ENCODE assay signal across 8 cellular contexts in genomic region chr18:76392384-76392783, GRCh38.
A peak's percentile ranks its signal among the peaks of the same experiment; 100 is the strongest.
DNase-seq lines count a peak whose midpoint lies in the region; ATAC-seq and TF ChIP-seq lines count a peak whose summit lies in the region.
"Not testable (repeated sequence)": the region's sequence is repeated elsewhere in the genome, so short reads cannot be mapped to it uniquely, and the experiment has no call there.

No MANE protein-coding gene starts in this region.

- H3K4me1 Mint-ChIP-seq in Caco-2 (ENCODE audit: low read depth, unreplicated experiment); activated naive CD4-positive, alpha-beta T cell treated with anti-CD3 and anti-CD28 coated beads, Interleukin-2, amount 10 ng/mL, durations not matched to agents 7 days and 5 days: not testable (repeated sequence)
- H3K4me1 Mint-ChIP-seq in glutamatergic neuron (ENCODE audit: low read depth, unreplicated experiment): peaks cover 61% of the 10 kb centered on the region
- H3K4me1 Mint-ChIP-seq in neural crest cell: peaks cover 42% of the 10 kb centered on the region
- peaks cover 60% of the 10 kb centered on the region for H3K4me1 Mint-ChIP-seq in stimulated activated naive CD8-positive, alpha-beta T cell treated with anti-CD3 and anti-CD28 coated beads, Interleukin-15, amount 100 ng/mL, for 72 hours

- CTCF ChIA-PET in Caco-2 (lab: Charles Lee): interaction anchor here (0.5 kb wide), 1 partner anchor 119 kb away, joined by 5 read pairs; no protein-coding TSS in a partner anchor
- CTCF ChIA-PET in activated naive CD4-positive, alpha-beta T cell treated with anti-CD3 and anti-CD28 coated beads, Interleukin-2, amount 10 ng/mL, durations not matched to agents 7 days and 5 days (lab: Charles Lee): not testable (repeated sequence)

- H3K36me3 Mint-ChIP-seq in Caco-2 (ENCODE audit: insufficient read depth, unreplicated experiment): peaks cover 21% of the 10 kb centered on the region
- H3K36me3 Mint-ChIP-seq in activated naive CD4-positive, alpha-beta T cell treated with anti-CD3 and anti-CD28 coated beads, Interleukin-2, amount 10 ng/mL, durations not matched to agents 7 days and 5 days; glutamatergic neuron (ENCODE audit: unreplicated experiment): not testable (repeated sequence)
- peaks cover 31% of the 10 kb centered on the region for H3K36me3 Mint-ChIP-seq in neural crest cell (ENCODE audit: low read depth)

- not testable (repeated sequence) for H3K27ac ChIP-seq in WERI-Rb-1
- H3K27ac ChIP-seq in uterus: peak overlapping the region; percentile 0 to 23

- not testable (repeated sequence) for H3K4me3 Mint-ChIP-seq in Caco-2 (ENCODE audit: unreplicated experiment); activated naive CD4-positive, alpha-beta T cell treated with anti-CD3 and anti-CD28 coated beads, Interleukin-2, amount 10 ng/mL, durations not matched to agents 7 days and 5 days; glutamatergic neuron (ENCODE audit: unreplicated experiment); stimulated activated naive CD8-positive, alpha-beta T cell treated with anti-CD3 and anti-CD28 coated beads, Interleukin-15, amount 100 ng/mL, for 72 hours
- H3K4me3 Mint-ChIP-seq in neural crest cell: peak overlapping the region; percentile 83

- H3K9me3 Mint-ChIP-seq in Caco-2 (ENCODE audit: unreplicated experiment); activated naive CD4-positive, alpha-beta T cell treated with anti-CD3 and anti-CD28 coated beads, Interleukin-2, amount 10 ng/mL, durations not matched to agents 7 days and 5 days; neural crest cell; stimulated activated naive CD8-positive, alpha-beta T cell treated with anti-CD3 and anti-CD28 coated beads, Interleukin-15, amount 100 ng/mL, for 72 hours: not testable (repeated sequence)
- H3K9me3 Mint-ChIP-seq in glutamatergic neuron (ENCODE audit: unreplicated experiment): peaks cover 35% of the 10 kb centered on the region

- not testable (repeated sequence) for H3K4me3 ChIP-seq in Caco-2 (ENCODE audit: low read depth, low read length); WERI-Rb-1 (ENCODE audit: low read depth, low read length); uterus

- intact Hi-C loops in Caco-2 (cut with micrococcal nuclease; ENCODE audit: unreplicated experiment); uterus (cut with DNase I; ENCODE audit: low total_unique reads): not testable (repeated sequence)

- H3K36me3 ChIP-seq in Caco-2 (ENCODE audit: control insufficient read depth, insufficient read depth, low read length); uterus: not testable (repeated sequence)
- H3K36me3 ChIP-seq in WERI-Rb-1: peaks cover 37% of the 10 kb centered on the region

- POLR2A ChIA-PET in Caco-2 (lab: Charles Lee): not testable (repeated sequence)

- BruUV-seq in Caco-2 (replicated peaks; lab: Mats Ljungman, UMichigan): not testable (repeated sequence)

- H3K27me3 ChIP-seq in Caco-2 (replicated peaks; ENCODE audit: control insufficient read depth, insufficient read depth, low read length); WERI-Rb-1 (ENCODE audit: insufficient read depth, low read depth, severe bottlenecking); uterus: not testable (repeated sequence)

- not testable (repeated sequence) for ATAC-seq in stimulated activated naive CD8-positive, alpha-beta T cell treated with anti-CD3 and anti-CD28 coated beads, Interleukin-15, amount 100 ng/mL, for 72 hours

- not testable (repeated sequence) for H3K9me3 ChIP-seq in Caco-2; WERI-Rb-1 (ENCODE audit: severe bottlenecking); uterus

- TF ChIP-seq POLR2A in uterus (IDR thresholded peaks at IDR 0.05): not testable (repeated sequence)

- not testable (repeated sequence) for TF ChIP-seq CTCF in Caco-2 (IDR thresholded peaks at IDR 0.05; ENCODE audit: insufficient read depth in 1 of 2, low read depth in 1 of 2, low read length in 1 of 2, severe bottlenecking in 1 of 2, unreplicated experiment in 1 of 2); WERI-Rb-1 (IDR thresholded peaks at IDR 0.05; ENCODE audit: low read depth, low read length); glutamatergic neuron (IDR thresholded peaks at IDR 0.05; ENCODE audit: partially characterized antibody, unreplicated experiment); neural crest cell (conservative IDR thresholded peaks at IDR 0.05); uterus (IDR thresholded peaks at IDR 0.05)

- H3K27ac Mint-ChIP-seq in Caco-2 (ENCODE audit: unreplicated experiment) (peak overlapping the region; percentile 40), glutamatergic neuron (ENCODE audit: unreplicated experiment) (peak overlapping the region; percentile 55)
- H3K27ac Mint-ChIP-seq in activated naive CD4-positive, alpha-beta T cell treated with anti-CD3 and anti-CD28 coated beads, Interleukin-2, amount 10 ng/mL, durations not matched to agents 7 days and 5 days; neural crest cell (ENCODE audit: unreplicated experiment): not testable (repeated sequence)
- H3K27ac Mint-ChIP-seq in stimulated activated naive CD8-positive, alpha-beta T cell treated with anti-CD3 and anti-CD28 coated beads, Interleukin-15, amount 100 ng/mL, for 72 hours: peak overlapping the region; percentile 34 to 87

- not testable (repeated sequence) for H3K4me1 ChIP-seq in Caco-2, uterus

- H3K27me3 Mint-ChIP-seq in Caco-2 (ENCODE audit: insufficient read depth, unreplicated experiment); neural crest cell (ENCODE audit: low read depth); stimulated activated naive CD8-positive, alpha-beta T cell treated with anti-CD3 and anti-CD28 coated beads, Interleukin-15, amount 100 ng/mL, for 72 hours: not testable (repeated sequence)
- peaks cover 33% of the 10 kb centered on the region for H3K27me3 Mint-ChIP-seq in activated naive CD4-positive, alpha-beta T cell treated with anti-CD3 and anti-CD28 coated beads, Interleukin-2, amount 10 ng/mL, durations not matched to agents 7 days and 5 days
- H3K27me3 Mint-ChIP-seq in glutamatergic neuron (ENCODE audit: unreplicated experiment): peaks cover 16% of the 10 kb centered on the region

- DNase-seq in Caco-2; glutamatergic neuron; neural crest cell (ENCODE audit: low read depth, low spot score); stimulated activated naive CD8-positive, alpha-beta T cell treated with anti-CD3 and anti-CD28 coated beads, Interleukin-15, amount 100 ng/mL, for 72 hours: not testable (repeated sequence)
- peak; percentile 24 for DNase-seq in NCI-H146 (lab: John Stamatoyannopoulos, UW)
- DNase-seq in WERI-Rb-1: peak; percentile 12
- peak; percentile 19 for DNase-seq in activated naive CD4-positive, alpha-beta T cell treated with anti-CD3 and anti-CD28 coated beads, Interleukin-2, amount 10 ng/mL, durations not matched to agents 7 days and 5 days
- peak in 1 of 2 donors; percentile 12 for DNase-seq in uterus
